In the genomic region with DNA sequence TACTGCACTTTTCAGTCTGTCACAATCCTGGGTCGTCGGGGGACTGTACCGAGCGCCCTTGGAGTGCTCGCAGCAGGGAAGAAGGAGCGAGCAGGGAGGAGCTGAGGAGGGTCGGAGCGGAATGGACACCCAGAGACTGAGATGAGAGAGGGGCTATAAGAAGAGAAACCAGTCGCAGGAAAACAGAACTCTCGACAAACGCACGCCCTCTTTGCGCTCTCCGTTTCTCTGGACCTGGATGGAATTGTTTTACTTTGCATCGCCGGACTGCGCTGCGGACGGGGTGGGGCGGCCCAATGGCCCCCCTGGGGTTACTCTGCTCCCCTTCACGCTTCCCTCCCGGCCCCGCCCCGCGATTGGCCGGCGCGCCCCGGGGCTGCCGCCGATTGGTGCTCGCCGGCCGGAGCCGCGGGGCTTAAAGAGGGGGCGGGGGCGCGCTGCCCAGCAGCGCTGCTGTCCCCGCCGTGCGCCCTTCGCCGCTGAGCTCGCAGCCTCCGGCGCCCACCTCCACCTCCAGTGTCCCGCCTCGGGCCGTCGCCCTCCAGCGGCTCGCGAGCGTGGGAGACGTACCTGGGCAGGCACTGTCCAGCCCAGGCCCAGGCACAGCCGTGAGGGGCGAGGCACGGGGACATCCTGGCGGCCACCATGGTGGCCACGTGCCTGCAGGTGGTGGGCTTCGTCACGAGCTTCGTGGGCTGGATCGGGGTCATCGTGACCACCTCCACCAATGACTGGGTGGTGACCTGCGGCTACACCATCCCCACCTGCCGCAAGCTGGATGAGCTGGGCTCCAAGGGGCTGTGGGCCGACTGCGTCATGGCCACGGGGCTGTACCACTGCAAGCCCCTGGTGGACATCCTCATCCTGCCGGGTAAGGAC, we compare ENCODE assay signal across 8 cellular contexts. TPM values are rescaled to one million over a fixed set of nuclear protein-coding genes. Genes with fewer than 3 reads are reported as not detected.
DNase-seq lines count a peak whose midpoint lies in the region; ATAC-seq and TF ChIP-seq lines count a peak whose summit lies in the region.

A gene (plus strand): TSS at position 447 of the 879 bp plus-strand sequence. CDS start 199 bp downstream, at position 646.

- H3K9ac ChIP-seq in colonic mucosa (ENCODE audit: low read depth in 2 of 2, low read length in 2 of 2) = peak within 1 kb of the TSS in 1 of 2 donors; percentile 26

- H3K9me3 ChIP-seq in colonic mucosa = no peaks in the 10 kb centered on the region

- TF ChIP-seq CTCF in colonic mucosa (IDR thresholded peaks at IDR 0.05) = no peak

- peak within 1 kb of the TSS; percentile 25 for H3K4me3 ChIP-seq in colonic mucosa

- DNase-seq in ELF-1 (ENCODE audit: low read depth, low spot score) (peak; percentile 50), NCI-H2227 (lab: John Stamatoyannopoulos, UW; ENCODE audit: unreplicated experiment) (peak; percentile 85), colonic mucosa (no peak), kidney tubule cell (ENCODE audit: low spot score) (peak; percentile 8), smooth muscle cell of the brain vasculature (ENCODE audit: low read depth, low spot score) (peak; percentile 57), dedifferentiated amniotic fluid mesenchymal stem cell (ENCODE audit: extremely low spot score) (no peak), SW 1271 (lab: John Stamatoyannopoulos, UW) (no peak)

- intact Hi-C loops in colonic mucosa (cut with DNase I) = loop anchor here (5.0 to 10.0 kb wide), 2 partner anchors 274 to 426 kb away; no protein-coding TSS in a partner anchor

- no peak for ATAC-seq in GM18517 (IDR thresholded peaks at IDR 0.05; ENCODE audit: unreplicated experiment)

- H3K4me1 ChIP-seq in colonic mucosa = no peaks in the 10 kb centered on the region

- peaks cover 30% of the 10 kb centered on the region for H3K27me3 ChIP-seq in colonic mucosa

- no peaks in the 10 kb centered on the region for H3K36me3 ChIP-seq in colonic mucosa

- H3K27ac ChIP-seq in colonic mucosa = no peak within 1 kb of the TSS

RNA-seq across cellular contexts. Expression of the gene that starts here (rescaled TPM):
- total RNA-seq in colonic mucosa = 1 to 10 TPM; 1.3 to 7.2 TPM

Comparison
In these comparisons a context has a peak if more than half of its experiments do, and no peak if none do; other contexts are left out.
1. DNase-seq: peak in ELF-1 (single experiment), NCI-H2227 (single experiment), kidney tubule cell (single experiment) and smooth muscle cell of the brain vasculature (single experiment); none in colonic mucosa (single experiment), dedifferentiated amniotic fluid mesenchymal stem cell (single experiment) and SW 1271 (0 of 2).